ENCODE assay signal across 8 cellular contexts in the genomic region with DNA sequence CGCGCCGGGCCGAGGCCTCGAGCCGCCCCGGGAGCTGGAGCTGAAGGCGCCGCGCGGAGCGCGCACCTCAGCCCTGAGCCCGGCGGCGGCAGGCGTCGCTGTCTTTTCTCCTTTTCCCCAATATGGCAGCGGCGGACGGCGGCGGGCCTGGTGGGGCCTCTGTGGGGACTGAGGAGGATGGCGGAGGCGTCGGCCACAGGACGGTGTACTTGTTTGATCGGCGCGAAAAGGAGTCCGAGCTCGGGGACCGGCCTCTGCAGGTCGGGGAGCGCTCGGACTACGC. TPM values are rescaled to one million over a fixed set of nuclear protein-coding genes. Genes with fewer than 3 reads are reported as not detected.
DNase-seq lines count a peak whose midpoint lies in the region; ATAC-seq, FAIRE-seq and TF ChIP-seq lines count a peak whose summit lies in the region.

No MANE protein-coding gene starts in this region.

- H3K36me3 Mint-ChIP-seq in CD4-positive, CD25-positive, alpha-beta regulatory T cell, result peaks cover 19% of the 10 kb centered on the region
- peaks cover 25% of the 10 kb centered on the region for H3K36me3 Mint-ChIP-seq in dendritic cell treated with granulocyte-macrophage colony-stimulating factor and Interleukin-4, amounts not matched to agents 40 ng/mL and 50 ng/mL, for 4 days (ENCODE audit: low read depth)
- peaks cover 15% of the 10 kb centered on the region for H3K36me3 Mint-ChIP-seq in nephron progenitor cell (ENCODE audit: low read depth)

- DNase-seq in CD4-positive, CD25-positive, alpha-beta regulatory T cell, result peak in 1 of 3 donors; percentile 58
- peak; percentile 87 for DNase-seq in NCI-H146 (lab: John Stamatoyannopoulos, UW)
- DNase-seq in nephron progenitor cell, result no peak
- DNase-seq in NCI-H2196 treated with DMSO at 0.1 percent for 48 hours (lab: John Stamatoyannopoulos, UW; ENCODE audit: unreplicated experiment), result no peak
- no peak for DNase-seq in NCI-H82 treated with DMSO at 0.1 percent for 48 hours (lab: John Stamatoyannopoulos, UW; ENCODE audit: unreplicated experiment)
- no peak for DNase-seq in HTR-8/SVneo (ENCODE audit: insufficient read length, low spot score)

- H3K4me1 ChIP-seq in CD4-positive, CD25-positive, alpha-beta regulatory T cell (ENCODE audit: control insufficient read depth, insufficient read depth, low read length, poor library complexity, severe bottlenecking), result peaks cover 25% of the 10 kb centered on the region

- intact Hi-C loops in dendritic cell treated with granulocyte-macrophage colony-stimulating factor and Interleukin-4, amounts not matched to agents 40 ng/mL and 50 ng/mL, for 4 days (cut with micrococcal nuclease), result loop anchor here (1.0 to 5.0 kb wide), 4 partner anchors 49 to 591 kb away; a partner anchor contains a TSS

- peak overlapping the region; percentile 97 to 99 (median 98) for H3K4me3 Mint-ChIP-seq in CD4-positive, CD25-positive, alpha-beta regulatory T cell
- peak overlapping the region; percentile 94 for H3K4me3 Mint-ChIP-seq in dendritic cell treated with granulocyte-macrophage colony-stimulating factor and Interleukin-4, amounts not matched to agents 40 ng/mL and 50 ng/mL, for 4 days
- peak overlapping the region; percentile 96 for H3K4me3 Mint-ChIP-seq in nephron progenitor cell

- H3K27ac Mint-ChIP-seq in CD4-positive, CD25-positive, alpha-beta regulatory T cell, result peak overlapping the region; percentile 60 to 98 (median 98)
- H3K27ac Mint-ChIP-seq in dendritic cell treated with granulocyte-macrophage colony-stimulating factor and Interleukin-4, amounts not matched to agents 40 ng/mL and 50 ng/mL, for 4 days, result peak overlapping the region; percentile 98
- H3K27ac Mint-ChIP-seq in nephron progenitor cell, result peak overlapping the region; percentile 96

- no peaks in the 10 kb centered on the region for H3K27me3 ChIP-seq in CD4-positive, CD25-positive, alpha-beta regulatory T cell (ENCODE audit: control insufficient read depth, insufficient read depth, low read length)

- peaks cover 9% of the 10 kb centered on the region for H3K36me3 ChIP-seq in CD4-positive, CD25-positive, alpha-beta regulatory T cell (ENCODE audit: control insufficient read depth, insufficient read depth, low read length)

- H3K4me1 Mint-ChIP-seq in CD4-positive, CD25-positive, alpha-beta regulatory T cell, result peaks cover 19 to 41% (median 30%) of the 10 kb centered on the region in 4 donors
- peaks cover 24% of the 10 kb centered on the region for H3K4me1 Mint-ChIP-seq in dendritic cell treated with granulocyte-macrophage colony-stimulating factor and Interleukin-4, amounts not matched to agents 40 ng/mL and 50 ng/mL, for 4 days (ENCODE audit: low read depth)
- H3K4me1 Mint-ChIP-seq in nephron progenitor cell, result peaks cover 28% of the 10 kb centered on the region

- H3K27me3 Mint-ChIP-seq in CD4-positive, CD25-positive, alpha-beta regulatory T cell, result peaks cover 13% of the 10 kb centered on the region
- no peaks in the 10 kb centered on the region for H3K27me3 Mint-ChIP-seq in dendritic cell treated with granulocyte-macrophage colony-stimulating factor and Interleukin-4, amounts not matched to agents 40 ng/mL and 50 ng/mL, for 4 days
- peaks cover 16% of the 10 kb centered on the region for H3K27me3 Mint-ChIP-seq in nephron progenitor cell (ENCODE audit: low read depth, poor library complexity)

- peak overlapping the region; percentile 100 for H3K27ac ChIP-seq in CD4-positive, CD25-positive, alpha-beta regulatory T cell (ENCODE audit: insufficient read depth, low read length, poor library complexity, severe bottlenecking)

- TF ChIP-seq CTCF in nephron progenitor cell (IDR thresholded peaks at IDR 0.05), result no peak

- peak overlapping the region; percentile 100 for H3K4me3 ChIP-seq in CD4-positive, CD25-positive, alpha-beta regulatory T cell (ENCODE audit: low read depth, low read length)

- no peak for ATAC-seq in CD4-positive, CD25-positive, alpha-beta regulatory T cell (ENCODE audit: low read depth in 2 of 2)
- ATAC-seq in GM21367 (IDR thresholded peaks at IDR 0.05; ENCODE audit: unreplicated experiment), result peak; percentile 25

- H3K9me3 Mint-ChIP-seq in CD4-positive, CD25-positive, alpha-beta regulatory T cell, result peaks cover 0 to 4% (median 0%) of the 10 kb centered on the region in 7 donors
- H3K9me3 Mint-ChIP-seq in dendritic cell treated with granulocyte-macrophage colony-stimulating factor and Interleukin-4, amounts not matched to agents 40 ng/mL and 50 ng/mL, for 4 days, result no peaks in the 10 kb centered on the region
- peaks cover 10% of the 10 kb centered on the region for H3K9me3 Mint-ChIP-seq in nephron progenitor cell

- no peak for FAIRE-seq in HTR-8/SVneo (lab: Jason Lieb, UNC)

- no peaks in the 10 kb centered on the region for H3K9me3 ChIP-seq in CD4-positive, CD25-positive, alpha-beta regulatory T cell (ENCODE audit: control insufficient read depth in 2 of 2, low read length in 2 of 2)

RNA-seq across cellular contexts. Expression of a gene that starts 0.4 kb away (rescaled TPM):
- total RNA-seq in CD4-positive, CD25-positive, alpha-beta regulatory T cell, result 671 TPM
- 10 to 100 TPM; 59.1 to 78.8 (median 65.5) TPM for polyA plus RNA-seq in CD4-positive, CD25-positive, alpha-beta regulatory T cell
